In genomic region chr10:120022357-120022756, GRCh38 we compare ENCODE assay signal across 15 cellular contexts.
DNase-seq lines count a peak whose midpoint lies in the region; TF ChIP-seq lines count a peak whose summit lies in the region.
"Had no signal": no experiment of that assay in that cellular context is flagged by ENCODE, and none has a peak within 500 bp of the region (broad histone marks: within the 10 kb centered on the region; RNA-seq: fewer than 3 reads in every experiment).

No MANE protein-coding gene starts in this region.

- no peak overlapping the region for H3K14ac ChIP-seq in neuronal stem cell (ENCODE audit: low read length)

- DNase-seq in NCI-H2171 treated with DMSO at 0.1 percent for 48 hours (lab: John Stamatoyannopoulos, UW) (peak; percentile 15), NCI-H2171 (lab: John Stamatoyannopoulos, UW) (no peak), RWPE1 (ENCODE audit: low spot score) (peak; percentile 15), epithelial cell of esophagus (ENCODE audit: low read depth) (peak; percentile 54), neuronal stem cell (ENCODE audit: low spot score) (no peak), uterus (no peak), SW 1271 (lab: John Stamatoyannopoulos, UW) (no peak)
- DNase-seq: 8988T; Calu3; CD8-positive, alpha-beta T cell; DND-41; EL; HCEC 1CT had no signal

- no peak overlapping the region for H3K4me3 ChIP-seq in epithelial cell of esophagus (ENCODE audit: low read length)
- H3K4me3 ChIP-seq in neuronal stem cell (ENCODE audit: low read length in 2 of 2): no peak overlapping the region
- H3K4me3 ChIP-seq in uterus: no peak overlapping the region
- H3K4me3 ChIP-seq: BLaER1, GM12878 had no signal

- H4K91ac ChIP-seq in neuronal stem cell (ENCODE audit: low read depth, low read length, poor library complexity): no peak overlapping the region

- H3K9me3 ChIP-seq in neuronal stem cell (replicated peaks in 1 of 2; ENCODE audit: control insufficient read depth in 2 of 2, insufficient read depth in 1 of 2, low read depth in 1 of 2, low read length in 2 of 2) (no peaks in the 10 kb centered on the region), uterus (no peaks in the 10 kb centered on the region)
- H3K9me3 ChIP-seq: BLaER1 had no signal

- TF ChIP-seq CTCF in RWPE1 (conservative IDR thresholded peaks at IDR 0.05; ENCODE audit: low read depth): no peak
- TF ChIP-seq CTCF in epithelial cell of esophagus (IDR thresholded peaks at IDR 0.05; ENCODE audit: insufficient read depth, low read depth, low read length, missing control alignments): no peak
- no peak for TF ChIP-seq CTCF in uterus (IDR thresholded peaks at IDR 0.05)

- no peak overlapping the region for H4K8ac ChIP-seq in neuronal stem cell (ENCODE audit: low read depth, low read length)

- no peak overlapping the region for H3K23ac ChIP-seq in neuronal stem cell (ENCODE audit: low read depth, low read length, poor library complexity)

- no peak overlapping the region for H2AK5ac ChIP-seq in neuronal stem cell (ENCODE audit: low read depth, low read length)

- H2BK120ac ChIP-seq in neuronal stem cell (ENCODE audit: low read depth, low read length): no peak overlapping the region

- CTCF ChIA-PET in RWPE1 (lab: Yijun Ruan, JAX): interaction anchor here (0.9 kb wide), 1 partner anchor 12 kb away, joined by 7 read pairs; no protein-coding TSS in a partner anchor

- H2BK5ac ChIP-seq in neuronal stem cell (ENCODE audit: low read length): no peak overlapping the region

- no peak for TF ChIP-seq POLR2A in uterus (IDR thresholded peaks at IDR 0.05)

- H3K18ac ChIP-seq in neuronal stem cell (ENCODE audit: low read length): no peak overlapping the region

- no peak overlapping the region for H2BK15ac ChIP-seq in neuronal stem cell (ENCODE audit: low read length)

- no peaks in the 10 kb centered on the region for H3K79me1 ChIP-seq in neuronal stem cell (ENCODE audit: low read depth, low read length)

- H3K27ac ChIP-seq in RWPE1 (no peak overlapping the region), neuronal stem cell (replicated peaks; ENCODE audit: low read length) (no peak overlapping the region), uterus (no peak overlapping the region)
- H3K27ac ChIP-seq: BLaER1 had no signal

- WGBS in neuronal stem cell (ENCODE audit: extremely low coverage in 2 of 2, insufficient read length in 2 of 2, insufficient replicate concordance in 1 of 2), 2 donors: no CpG with 5 or more reads among the region's 7 CpGs

- peak overlapping the region; percentile 39 for H2AFZ ChIP-seq in neuronal stem cell (ENCODE audit: low read length)

- no peak overlapping the region for H3K4ac ChIP-seq in neuronal stem cell (ENCODE audit: low read length)

- no peak overlapping the region for H3K9ac ChIP-seq in neuronal stem cell (ENCODE audit: low read depth, low read length, poor library complexity)
- H3K9ac ChIP-seq: BLaER1 had no signal

- H3K36me3 ChIP-seq in neuronal stem cell (replicated peaks in 1 of 2; ENCODE audit: control insufficient read depth in 2 of 2, insufficient read depth in 2 of 2, low read length in 2 of 2): no peaks in the 10 kb centered on the region
- no peaks in the 10 kb centered on the region for H3K36me3 ChIP-seq in uterus
- H3K36me3 ChIP-seq: BLaER1 had no signal

- H3K27me3 ChIP-seq in neuronal stem cell (ENCODE audit: control insufficient read depth in 3 of 3, insufficient read depth in 3 of 3, low read depth in 1 of 3, low read length in 3 of 3) (no peaks in the 10 kb centered on the region), uterus (no peaks in the 10 kb centered on the region)
- H3K27me3 ChIP-seq: BLaER1 had no signal

- POLR2A ChIA-PET in RWPE1 (lab: Yijun Ruan, JAX; ENCODE audit: low non-redundant PET): no interaction called here

- H3K4me2 ChIP-seq in neuronal stem cell (ENCODE audit: insufficient read depth, low read length, poor library complexity, severe bottlenecking): no peak overlapping the region
- H3K4me2 ChIP-seq: BLaER1 had no signal

- no peak overlapping the region for H2BK12ac ChIP-seq in neuronal stem cell (ENCODE audit: low read length)

- intact Hi-C loops in uterus (cut with DNase I; ENCODE audit: low total_unique reads): no loop called here

- H3K4me1 ChIP-seq in neuronal stem cell (ENCODE audit: control insufficient read depth in 2 of 2, insufficient read depth in 1 of 2, low read depth in 1 of 2, low read length in 2 of 2) (no peaks in the 10 kb centered on the region), uterus (no peaks in the 10 kb centered on the region)
- H3K4me1 ChIP-seq: BLaER1 had no signal

Comparison
In these comparisons a context has a peak if more than half of its experiments do, and no peak if none do; other contexts are left out.
1. DNase-seq: peak in NCI-H2171 treated with DMSO at 0.1 percent for 48 hours (single experiment), RWPE1 (single experiment) and epithelial cell of esophagus (single experiment); none in NCI-H2171 (single experiment), neuronal stem cell (single experiment), uterus (0 of 2) and SW 1271 (0 of 2).